In genomic region chr1:228445867-228446584, GRCh38 we compare ENCODE assay signal across 8 cellular contexts. TPM values are rescaled to one million over a fixed set of nuclear protein-coding genes. Genes with fewer than 3 reads are reported as not detected.
DNase-seq lines count a peak whose midpoint lies in the region; ATAC-seq and TF ChIP-seq lines count a peak whose summit lies in the region.

No MANE protein-coding gene starts in this region.

- peak overlapping the region in 1 of 2 donors; percentile 13 for H3K9ac ChIP-seq in duodenal mucosa (ENCODE audit: low read depth in 1 of 2, low read length in 2 of 2)

- peak; percentile 64 for DNase-seq in Ammon's horn (ENCODE audit: low spot score)
- peak; percentile 34 for DNase-seq in RWPE1 (ENCODE audit: low spot score)
- no peak for DNase-seq in lower lobe of right lung
- DNase-seq in stimulated activated naive CD4-positive, alpha-beta T cell (lab: John Stamatoyannopoulos, UW), result peak in 4 of 6 experiments; percentile 6 to 29 (median 8)

- no peaks in the 10 kb centered on the region for H3K9me3 ChIP-seq in duodenal mucosa (ENCODE audit: control insufficient read depth in 1 of 2, low read length in 2 of 2)
- H3K9me3 ChIP-seq in lower lobe of right lung, result no peaks in the 10 kb centered on the region

- H3K36me3 ChIP-seq in duodenal mucosa (ENCODE audit: control insufficient read depth in 1 of 2, insufficient read depth in 2 of 2, low read length in 2 of 2), result no peaks in the 10 kb centered on the region
- no peaks in the 10 kb centered on the region for H3K36me3 ChIP-seq in lower lobe of right lung

- ATAC-seq in GM19395 (IDR thresholded peaks at IDR 0.05; ENCODE audit: unreplicated experiment), result peak; percentile 73
- ATAC-seq in lower lobe of right lung, result peak; percentile 61 to 63
- no peak for ATAC-seq in HG03025 (IDR thresholded peaks at IDR 0.05; ENCODE audit: low FRiP score, unreplicated experiment)
- ATAC-seq in GM19324 (IDR thresholded peaks at IDR 0.05; ENCODE audit: low FRiP score, unreplicated experiment), result no peak

- peaks cover 38 to 41% of the 10 kb centered on the region in 2 donors for H3K27me3 ChIP-seq in duodenal mucosa (ENCODE audit: control insufficient read depth in 1 of 2, insufficient read depth in 2 of 2, low read length in 2 of 2)
- H3K27me3 ChIP-seq in lower lobe of right lung (ENCODE audit: low read depth), result peaks cover 65% of the 10 kb centered on the region

- H3K27ac ChIP-seq in RWPE1 (no peak overlapping the region), duodenal mucosa (ENCODE audit: low read depth, low read length) (no peak overlapping the region), lower lobe of right lung (no peak overlapping the region)

- TF ChIP-seq CTCF in RWPE1 (conservative IDR thresholded peaks at IDR 0.05; ENCODE audit: low read depth), result no peak
- no peak for TF ChIP-seq CTCF in lower lobe of right lung (IDR thresholded peaks at IDR 0.05)

- intact Hi-C loops in lower lobe of right lung (cut with DNase I), result no loop called here

- CTCF ChIA-PET in RWPE1 (lab: Yijun Ruan, JAX), result interaction anchor here (0.6 kb wide), 1 partner anchor 55 kb away, joined by 3 read pairs; no protein-coding TSS in a partner anchor

- POLR2A ChIA-PET in RWPE1 (lab: Yijun Ruan, JAX; ENCODE audit: low non-redundant PET), result no interaction called here

- H3K4me1 ChIP-seq in duodenal mucosa (ENCODE audit: control insufficient read depth in 1 of 2, insufficient read depth in 2 of 2, low read length in 2 of 2) (no peaks in the 10 kb centered on the region), lower lobe of right lung (peaks cover 14% of the 10 kb centered on the region)

- H3K4me3 ChIP-seq in duodenal mucosa (ENCODE audit: low read depth in 1 of 2, low read length in 2 of 2) (peak overlapping the region; percentile 44 to 63), lower lobe of right lung (peak overlapping the region; percentile 35)

RNA-seq across cellular contexts. Expression of gene TRIM17, which starts 29.4 kb away (rescaled TPM):
- 2.6 TPM for total RNA-seq in lower lobe of right lung

RNA-seq across cellular contexts. Expression of gene TRIM11, which starts 39.4 kb away (rescaled TPM):
- total RNA-seq in lower lobe of right lung, result 26.2 TPM

RNA-seq across cellular contexts. Expression of gene RNF187, which starts 41.2 kb away (rescaled TPM):
- 79.8 TPM for total RNA-seq in lower lobe of right lung

Comparison
In these comparisons a context has a peak if more than half of its experiments do, and no peak if none do; other contexts are left out.
1. ATAC-seq: peak in GM19395 (single experiment) and lower lobe of right lung (2 of 2); none in HG03025 (single experiment) and GM19324 (single experiment).